Comparison of ENCODE assay signal across 23 cellular contexts in genomic region chr4:16607241-16607640, GRCh38.
"Had no signal": no experiment of that assay in that cellular context is flagged by ENCODE, and none has a peak within 500 bp of the region (broad histone marks: within the 10 kb centered on the region; RNA-seq: fewer than 3 reads in every experiment).

No MANE protein-coding gene starts in this region.

- H3K9me3 Mint-ChIP-seq: activated CD8-positive, alpha-beta T cell treated with anti-CD3 and anti-CD28 coated beads for 36 hours had no signal

- H3K27ac Mint-ChIP-seq: activated CD4-positive, alpha-beta T cell treated with anti-CD3 and anti-CD28 coated beads for 36 hours; activated CD8-positive, alpha-beta T cell treated with anti-CD3 and anti-CD28 coated beads for 36 hours; activated naive CD8-positive, alpha-beta T cell treated with anti-CD3 and anti-CD28 coated beads, Interleukin-2, amount 10 ng/mL, durations not matched to agents 7 days and 5 days; activated T-cell treated with anti-CD3 and anti-CD28 coated beads, Interleukin-2, amount 50 U/mL, for 72 hours had no signal

- H3K4me3 ChIP-seq: adrenal gland, SK-N-MC had no signal

- ATAC-seq: activated CD4-positive, alpha-beta T cell treated with anti-CD3 and anti-CD28 coated beads for 36 hours; activated CD8-positive, alpha-beta T cell treated with anti-CD3 and anti-CD28 coated beads for 36 hours; activated T-cell treated with anti-CD3 and anti-CD28 coated beads, Interleukin-2, amount 50 U/mL, for 72 hours; Panc1; Right ventricle myocardium inferior had no signal

- H3K36me3 Mint-ChIP-seq: activated naive CD8-positive, alpha-beta T cell treated with anti-CD3 and anti-CD28 coated beads, Interleukin-2, amount 10 ng/mL, durations not matched to agents 7 days and 5 days had no signal

- H3K27me3 ChIP-seq: adrenal gland had no signal

- H3K4me1 Mint-ChIP-seq: activated CD4-positive, alpha-beta T cell treated with anti-CD3 and anti-CD28 coated beads for 36 hours; activated naive CD8-positive, alpha-beta T cell treated with anti-CD3 and anti-CD28 coated beads, Interleukin-2, amount 10 ng/mL, durations not matched to agents 7 days and 5 days had no signal

- H3K27ac ChIP-seq: SK-N-MC, VCaP had no signal

- H3K27me3 Mint-ChIP-seq: activated CD4-positive, alpha-beta T cell treated with anti-CD3 and anti-CD28 coated beads for 36 hours; activated CD8-positive, alpha-beta T cell treated with anti-CD3 and anti-CD28 coated beads for 36 hours; activated naive CD8-positive, alpha-beta T cell treated with anti-CD3 and anti-CD28 coated beads, Interleukin-2, amount 10 ng/mL, durations not matched to agents 7 days and 5 days had no signal

- H3K36me3 ChIP-seq: adrenal gland had no signal

- H3K9me3 ChIP-seq: adrenal gland had no signal

- DNase-seq: activated CD4-positive, alpha-beta T cell treated with anti-CD3 and anti-CD28 coated beads for 36 hours; activated CD4-positive, alpha-beta T cell treated with anti-CD3 and anti-CD28 coated beads, Interleukin-2, amount 50 U/mL, for 1 hour; activated CD8-positive, alpha-beta memory T cell treated with anti-CD3 and anti-CD28 coated beads, Interleukin-2, amount 50 U/mL, for 4 hours; activated CD8-positive, alpha-beta T cell treated with anti-CD3 and anti-CD28 coated beads for 36 hours; activated naive CD4-positive, alpha-beta T cell treated with anti-CD3 and anti-CD28 coated beads, Interleukin-2, amount 50 U/mL, for 16 hours; activated naive CD8-positive, alpha-beta T cell treated with anti-CD3 and anti-CD28 coated beads, Interleukin-2, amount 10 ng/mL, durations not matched to agents 7 days and 5 days; activated T-cell treated with anti-CD3 and anti-CD28 coated beads, Interleukin-2, amount 50 U/mL, for 72 hours; adrenal gland; aorta; central memory CD4-positive, alpha-beta T cell; Kasumi-1; NCI-H1105 treated with DMSO at 0.1 percent for 48 hours; NCI-H146; NCI-H1930; NCI-H2171 treated with DMSO at 0.1 percent for 48 hours; NCI-H226; NCI-H526; NCI-H774; T-helper 1 cell had no signal

- H3K4me3 Mint-ChIP-seq: activated CD4-positive, alpha-beta T cell treated with anti-CD3 and anti-CD28 coated beads for 36 hours; activated CD8-positive, alpha-beta T cell treated with anti-CD3 and anti-CD28 coated beads for 36 hours; activated naive CD8-positive, alpha-beta T cell treated with anti-CD3 and anti-CD28 coated beads, Interleukin-2, amount 10 ng/mL, durations not matched to agents 7 days and 5 days; activated T-cell treated with anti-CD3 and anti-CD28 coated beads, Interleukin-2, amount 50 U/mL, for 72 hours had no signal
